ENCODE assay signal across 2 cellular contexts in genomic region chr6:150449055-150449454, GRCh38.
DNase-seq lines count a peak whose midpoint lies in the region; ATAC-seq, FAIRE-seq and TF ChIP-seq lines count a peak whose summit lies in the region.
"Not testable (repeated sequence)": the region's sequence is repeated elsewhere in the genome, so short reads cannot be mapped to it uniquely, and the experiment has no call there.

No MANE protein-coding gene starts in this region.

- TF ChIP-seq POLR2A in A549 (IDR thresholded peaks at IDR 0.05; ENCODE audit: low read length) = not testable (repeated sequence)

- not testable (repeated sequence) for H3K27ac ChIP-seq in A549; HEK293 (ENCODE audit: extremely low read depth, low read depth, low read length)

- CTCF ChIA-PET in A549 (lab: Yijun Ruan, JAX) = not testable (repeated sequence)
- CTCF ChIA-PET in HEK293 (lab: Yijun Ruan, JAX) = interaction anchor here (0.7 kb wide), 1 partner anchor 15 kb away, joined by 3 read pairs; no protein-coding TSS in a partner anchor

- not testable (repeated sequence) for H3K4me2 ChIP-seq in A549

- 60% methylated on average over 5 of the region's 5 CpGs for WGBS in A549 (ENCODE audit: missing lambda C conversion rate)

- H3K9me3 ChIP-seq in A549; HEK293 (ENCODE audit: control insufficient read depth, insufficient read depth, low read depth, low read length): not testable (repeated sequence)

- FAIRE-seq in A549 (lab: Jason Lieb, UNC) = not testable (repeated sequence)

- not testable (repeated sequence) for H3K36me3 ChIP-seq in HEK293 (ENCODE audit: control insufficient read depth in 2 of 2, insufficient read depth in 1 of 2, low read length in 2 of 2)

- TF ChIP-seq RAD21 in A549 (conservative IDR thresholded peaks at IDR 0.05 in 1 of 2, IDR thresholded peaks at IDR 0.05 in 1 of 2) = not testable (repeated sequence)

- H3K4me1 ChIP-seq in A549; HEK293 (ENCODE audit: control insufficient read depth, insufficient read depth, low read length): not testable (repeated sequence)

- H3K4me3 ChIP-seq in A549; HEK293 (ENCODE audit: low read depth, low read length): not testable (repeated sequence)

- DNase-seq in A549 (ENCODE audit: low read depth in 1 of 2, low spot score in 1 of 2) = not testable (repeated sequence)

- ATAC-seq in A549 = not testable (repeated sequence)

- TF ChIP-seq CTCF in A549 (IDR thresholded peaks at IDR 0.05); HEK293 (tag by site-specific recombination; IDR thresholded peaks at IDR 0.05): not testable (repeated sequence)

- POLR2A ChIA-PET in A549 (lab: Yijun Ruan, JAX); HEK293 (lab: Yijun Ruan, JAX): not testable (repeated sequence)

- TF ChIP-seq EP300 in A549 (IDR thresholded peaks at IDR 0.05) = not testable (repeated sequence)

TF ChIP-seq in A549, 52 proteins besides CTCF, POLR2A, EP300 and RAD21:
- TF ChIP-seq ZC3H11A (IDR thresholded peaks at IDR 0.05) = peak; percentile 26

TF ChIP-seq in HEK293, 187 proteins besides CTCF, POLR2A, EP300 and RAD21 (continues in another document):
- peak; percentile 56; the same call in 1 of the 2 replicates for TF ChIP-seq ZNF266 (tag by site-specific recombination; IDR thresholded peaks at IDR 0.05; ENCODE audit: low read depth)
- 0 out of 2 replicates have a peak, but pooled peaks have one; percentile 30 for TF ChIP-seq ZNF19 (tag by site-specific recombination; IDR thresholded peaks at IDR 0.05; ENCODE audit: low read depth)
- TF ChIP-seq ZBTB11 (tag by site-specific recombination; conservative IDR thresholded peaks at IDR 0.05; ENCODE audit: low read depth) = peak; percentile 53
- 0 out of 2 replicates have a peak, but pooled peaks have one; percentile 58 for TF ChIP-seq REST (tag by site-specific recombination; IDR thresholded peaks at IDR 0.05)
- TF ChIP-seq ZNF426 (tag by site-specific recombination; IDR thresholded peaks at IDR 0.05) = peak; percentile 69
- TF ChIP-seq ZNF510 (tag by site-specific recombination; IDR thresholded peaks at IDR 0.05; ENCODE audit: insufficient replicate concordance) = peak; percentile 56
- peak; percentile 51; the same call in 1 of the 2 replicates for TF ChIP-seq ZNF664 (tag by site-specific recombination; IDR thresholded peaks at IDR 0.05)
- TF ChIP-seq ZNF433 (tag by site-specific recombination; IDR thresholded peaks at IDR 0.05; ENCODE audit: low read depth) = 0 out of 2 replicates have a peak, but pooled peaks have one; percentile 38
- TF ChIP-seq ZNF558 (tag by site-specific recombination; IDR thresholded peaks at IDR 0.05) = 0 out of 2 replicates have a peak, but pooled peaks have one; percentile 30
- 0 out of 2 replicates have a peak, but pooled peaks have one; percentile 31 for TF ChIP-seq ZNF791 (tag by site-specific recombination; IDR thresholded peaks at IDR 0.05)
- TF ChIP-seq ZBTB8A (tag by site-specific recombination; IDR thresholded peaks at IDR 0.05) = peak; percentile 61
- TF ChIP-seq ZNF623 (tag by site-specific recombination; IDR thresholded peaks at IDR 0.05) = peak; percentile 60; the same call in 1 of the 2 replicates
- peak; percentile 41; the same call in 1 of the 2 replicates for TF ChIP-seq ZNF202 (tag by site-specific recombination; IDR thresholded peaks at IDR 0.05; ENCODE audit: borderline replicate concordance)
- TF ChIP-seq ZNF140 (tag by site-specific recombination; IDR thresholded peaks at IDR 0.05) = peak; percentile 52; the same call in 1 of the 2 replicates
- TF ChIP-seq ZNF138 (tag by site-specific recombination; IDR thresholded peaks at IDR 0.05; ENCODE audit: borderline replicate concordance) = 0 out of 2 replicates have a peak, but pooled peaks have one; percentile 50
- peak; percentile 64 for TF ChIP-seq ZNF555 (tag by site-specific recombination; conservative IDR thresholded peaks at IDR 0.05)
- peak; percentile 90 for TF ChIP-seq ZNF394 (tag by site-specific recombination; IDR thresholded peaks at IDR 0.05; ENCODE audit: borderline replicate concordance)
